ENCODE assay signal across 21 cellular contexts in genomic region chr2:74048843-74049519, GRCh38.
A peak's percentile ranks its signal among the peaks of the same experiment; 100 is the strongest.
DNase-seq lines count a peak whose midpoint lies in the region; ATAC-seq lines count a peak whose summit lies in the region.
"Had no signal": no experiment of that assay in that cellular context is flagged by ENCODE, and none has a peak within 500 bp of the region (broad histone marks: within the 10 kb centered on the region; RNA-seq: fewer than 3 reads in every experiment).

No MANE protein-coding gene starts in this region.

- no peak for DNase-seq in stimulated activated naive CD8-positive, alpha-beta T cell treated with anti-CD3 and anti-CD28 coated beads, Interleukin-15, Interleukin-2, amounts not matched to agents 100 U/mL and 50 U/mL, for 24 hours
- DNase-seq in SHP77 (lab: John Stamatoyannopoulos, UW): no peak
- DNase-seq in T1000 (lab: John Stamatoyannopoulos, UW): no peak
- no peak for DNase-seq in SIG-M5 (lab: John Stamatoyannopoulos, UW)
- DNase-seq: activated effector memory CD4-positive, alpha-beta T cell treated with anti-CD3 and anti-CD28 coated beads, Interleukin-2, amount 50 U/mL, for 16 hours; Caco-2; cortex of kidney; EL; gastrocnemius medialis; GOT3; NCI-H1694 treated with DMSO at 0.1 percent for 48 hours; NCI-H446 treated with DMSO at 0.1 percent for 48 hours; NK-92 treated with Interleukin-12 subunit alpha and Interleukin-12 subunit beta, amount 100 ng/mL, for 24 hours; RPMI8226; stimulated activated CD4-positive, alpha-beta T cell treated with anti-CD3 and anti-CD28 coated beads, Interleukin-15, amount 100 ng/mL, for 24 hours; SW 1271 had no signal

- no peak for ATAC-seq in stimulated activated naive CD8-positive, alpha-beta T cell treated with anti-CD3 and anti-CD28 coated beads, Interleukin-15, Interleukin-2, amounts not matched to agents 100 U/mL and 50 U/mL, for 24 hours
- no peak for ATAC-seq in GM18858 (IDR thresholded peaks at IDR 0.05; ENCODE audit: unreplicated experiment)
- ATAC-seq: gastrocnemius medialis had no signal

- no peak overlapping the region for H3K4me3 ChIP-seq in mucosa of stomach (ENCODE audit: low read length)
- H3K4me3 ChIP-seq: gastrocnemius medialis, stomach had no signal

- no peaks in the 10 kb centered on the region for H3K27me3 Mint-ChIP-seq in stimulated activated naive CD8-positive, alpha-beta T cell treated with anti-CD3 and anti-CD28 coated beads, Interleukin-15, Interleukin-2, amounts not matched to agents 100 ng/mL and 50 ng/mL, for 24 hours
- no peaks in the 10 kb centered on the region for H3K27me3 Mint-ChIP-seq in activated naive CD8-positive, alpha-beta T cell

- H3K36me3 ChIP-seq in mucosa of stomach (ENCODE audit: control insufficient read depth, insufficient read depth, low read length): no peaks in the 10 kb centered on the region

- no peaks in the 10 kb centered on the region for H3K9me3 Mint-ChIP-seq in stimulated activated naive CD8-positive, alpha-beta T cell treated with anti-CD3 and anti-CD28 coated beads, Interleukin-15, Interleukin-2, amounts not matched to agents 100 ng/mL and 50 ng/mL, for 24 hours
- H3K9me3 Mint-ChIP-seq in activated naive CD8-positive, alpha-beta T cell (ENCODE audit: low read depth): no peaks in the 10 kb centered on the region

- peaks cover 34% of the 10 kb centered on the region for H3K4me1 Mint-ChIP-seq in stimulated activated naive CD8-positive, alpha-beta T cell treated with anti-CD3 and anti-CD28 coated beads, Interleukin-15, Interleukin-2, amounts not matched to agents 100 ng/mL and 50 ng/mL, for 24 hours (ENCODE audit: low read depth)
- peaks cover 48% of the 10 kb centered on the region for H3K4me1 Mint-ChIP-seq in activated naive CD8-positive, alpha-beta T cell (ENCODE audit: low read depth)

- H3K36me3 Mint-ChIP-seq in stimulated activated naive CD8-positive, alpha-beta T cell treated with anti-CD3 and anti-CD28 coated beads, Interleukin-15, Interleukin-2, amounts not matched to agents 100 ng/mL and 50 ng/mL, for 24 hours (ENCODE audit: low read depth): peaks cover 40% of the 10 kb centered on the region
- peaks cover 6% of the 10 kb centered on the region for H3K36me3 Mint-ChIP-seq in activated naive CD8-positive, alpha-beta T cell

- no peaks in the 10 kb centered on the region for H3K27me3 ChIP-seq in mucosa of stomach (ENCODE audit: control insufficient read depth, insufficient read depth, low read length)
- H3K27me3 ChIP-seq: gastrocnemius medialis, stomach had no signal

- peaks cover 18% of the 10 kb centered on the region for H3K4me1 ChIP-seq in mucosa of stomach (ENCODE audit: control insufficient read depth, insufficient read depth, low read length)
- H3K4me1 ChIP-seq: gastrocnemius medialis had no signal

- peak overlapping the region; percentile 52 for H3K9ac ChIP-seq in mucosa of stomach (ENCODE audit: low read length)

- no peaks in the 10 kb centered on the region for H3K9me3 ChIP-seq in mucosa of stomach (ENCODE audit: control insufficient read depth, low read length)
- H3K9me3 ChIP-seq: Caco-2, gastrocnemius medialis, stomach had no signal

- H3K4me3 Mint-ChIP-seq in stimulated activated naive CD8-positive, alpha-beta T cell treated with anti-CD3 and anti-CD28 coated beads, Interleukin-15, Interleukin-2, amounts not matched to agents 100 ng/mL and 50 ng/mL, for 24 hours: no peak overlapping the region
- no peak overlapping the region for H3K4me3 Mint-ChIP-seq in activated naive CD8-positive, alpha-beta T cell

- peak overlapping the region; percentile 8 for H3K27ac Mint-ChIP-seq in stimulated activated naive CD8-positive, alpha-beta T cell treated with anti-CD3 and anti-CD28 coated beads, Interleukin-15, Interleukin-2, amounts not matched to agents 100 ng/mL and 50 ng/mL, for 24 hours
- H3K27ac Mint-ChIP-seq in activated naive CD8-positive, alpha-beta T cell: peak overlapping the region; percentile 55
